11 cellular contexts compared by ENCODE assay signal in genomic region chr3:197957775-197958103, GRCh38. TPM values are rescaled to one million over a fixed set of nuclear protein-coding genes. Genes with fewer than 3 reads are reported as not detected.
DNase-seq lines count a peak whose midpoint lies in the region; TF ChIP-seq lines count a peak whose summit lies in the region.
"Had no signal": no experiment of that assay in that cellular context is flagged by ENCODE, and none has a peak within 500 bp of the region (broad histone marks: within the 10 kb centered on the region; RNA-seq: fewer than 3 reads in every experiment).

No MANE protein-coding gene starts in this region.

- H3K4me2 ChIP-seq in SU-DHL-6 (ENCODE audit: low read depth, low read length, poor library complexity, severe bottlenecking) = no peak overlapping the region

- H3K27me3 Mint-ChIP-seq in activated T-cell treated with anti-CD3 and anti-CD28 coated beads, Interleukin-2, amount 50 U/mL, for 24 hours = no peaks in the 10 kb centered on the region
- H3K27me3 Mint-ChIP-seq in immature natural killer cell (ENCODE audit: low read depth in 3 of 3) = peaks cover 0 to 18% (median 4%) of the 10 kb centered on the region in 3 donors

- H3K27me3 ChIP-seq in SU-DHL-6 (ENCODE audit: low read length) = no peaks in the 10 kb centered on the region
- no peaks in the 10 kb centered on the region for H3K27me3 ChIP-seq in subcutaneous abdominal adipose tissue (ENCODE audit: control insufficient read depth in 5 of 5, insufficient read depth in 4 of 5, low read length in 5 of 5)
- H3K27me3 ChIP-seq: gastrocnemius medialis had no signal

- peaks cover 8% of the 10 kb centered on the region; the same call in 1 of the 2 replicates for H3K79me2 ChIP-seq in SU-DHL-6 (ENCODE audit: insufficient read depth, low read length)

- H3K4me1 ChIP-seq in subcutaneous abdominal adipose tissue (ENCODE audit: control insufficient read depth in 5 of 5, insufficient read depth in 5 of 5, low read length in 5 of 5) = peaks cover 5 to 65% (median 57%) of the 10 kb centered on the region in 5 donors

- H4K20me1 ChIP-seq in SU-DHL-6 (ENCODE audit: low read depth, low read length) = peaks cover 13% of the 10 kb centered on the region; the same call in 1 of the 2 replicates

- H3K4me1 Mint-ChIP-seq in activated T-cell treated with anti-CD3 and anti-CD28 coated beads, Interleukin-2, amount 50 U/mL, for 24 hours (ENCODE audit: low read depth) = peaks cover 88% of the 10 kb centered on the region
- H3K4me1 Mint-ChIP-seq in immature natural killer cell = peaks cover 54 to 70% of the 10 kb centered on the region in 2 donors

- no peak overlapping the region for H2AFZ ChIP-seq in SU-DHL-6 (ENCODE audit: low read depth, low read length, severe bottlenecking)

- H3K27ac Mint-ChIP-seq in activated T-cell treated with anti-CD3 and anti-CD28 coated beads, Interleukin-2, amount 50 U/mL, for 24 hours = peak overlapping the region; percentile 97
- H3K27ac Mint-ChIP-seq in immature natural killer cell = peak overlapping the region; percentile 20 to 90 (median 62)

- peaks cover 23% of the 10 kb centered on the region for H3K36me3 ChIP-seq in SU-DHL-6 (ENCODE audit: low read length)
- H3K36me3 ChIP-seq in subcutaneous abdominal adipose tissue (ENCODE audit: control insufficient read depth in 5 of 5, insufficient read depth in 5 of 5, low read length in 5 of 5) = peaks cover 12 to 40% (median 39%) of the 10 kb centered on the region in 5 donors

- H3K9ac ChIP-seq in SU-DHL-6 (ENCODE audit: low read length) (no peak overlapping the region), subcutaneous abdominal adipose tissue (ENCODE audit: low read length in 5 of 5) (peak overlapping the region in 2 of 5 donors; percentile 19 to 41)

- H3K9me2 ChIP-seq in SU-DHL-6 (replicated peaks; ENCODE audit: insufficient read depth, low read length) = no peaks in the 10 kb centered on the region

- DNase-seq in activated T-cell treated with anti-CD3 and anti-CD28 coated beads, Interleukin-2, amount 50 U/mL, for 24 hours = no peak
- DNase-seq in activated T-cell treated with anti-CD3 and anti-CD28 coated beads, Interleukin-2, amount 50 U/mL, for 1 hour = no peak
- DNase-seq in immature natural killer cell (no peak), epidermal melanocyte (ENCODE audit: insufficient read length, low spot score) (no peak), midbrain (lab: John Stamatoyannopoulos, UW) (no peak)
- DNase-seq in activated effector memory CD4-positive, alpha-beta T cell treated with anti-CD3 and anti-CD28 coated beads, Interleukin-2, amount 50 U/mL, for 16 hours = no peak
- DNase-seq: central memory CD4-positive, alpha-beta T cell; gastrocnemius medialis; NCI-H2171 treated with DMSO at 0.1 percent for 48 hours had no signal

- H3K9me3 ChIP-seq in SU-DHL-6 (ENCODE audit: insufficient read depth, low read length) = no peaks in the 10 kb centered on the region
- no peaks in the 10 kb centered on the region for H3K9me3 ChIP-seq in subcutaneous abdominal adipose tissue (ENCODE audit: control insufficient read depth in 5 of 5, low read length in 5 of 5)
- H3K9me3 ChIP-seq: gastrocnemius medialis had no signal

- H3K4me3 ChIP-seq in SU-DHL-6 (ENCODE audit: insufficient read depth, low read length, poor library complexity, severe bottlenecking) (no peak overlapping the region), subcutaneous abdominal adipose tissue (ENCODE audit: low read depth in 1 of 5, low read length in 5 of 5) (peak overlapping the region in 1 of 5 donors; percentile 44)
- H3K4me3 ChIP-seq: gastrocnemius medialis had no signal

- peaks cover 53% of the 10 kb centered on the region for H3F3A ChIP-seq in SU-DHL-6 (ENCODE audit: insufficient read depth)

- TF ChIP-seq CTCF in SU-DHL-6 (IDR thresholded peaks at IDR 0.05; ENCODE audit: insufficient read depth, low read length, poor library complexity, severe bottlenecking) = no peak

- peaks cover 52% of the 10 kb centered on the region for H3K36me3 Mint-ChIP-seq in activated T-cell treated with anti-CD3 and anti-CD28 coated beads, Interleukin-2, amount 50 U/mL, for 24 hours (ENCODE audit: low read depth)
- peaks cover 19 to 34% (median 22%) of the 10 kb centered on the region in 3 donors for H3K36me3 Mint-ChIP-seq in immature natural killer cell

- H3K27ac ChIP-seq in SU-DHL-6 (ENCODE audit: low read depth, low read length) = peak overlapping the region; percentile 18; the same call in 1 of the 2 replicates
- peak overlapping the region; percentile 89 for H3K27ac ChIP-seq in subcutaneous abdominal adipose tissue (ENCODE audit: low read depth, low read length)

- no peak overlapping the region for H3K4me3 Mint-ChIP-seq in activated T-cell treated with anti-CD3 and anti-CD28 coated beads, Interleukin-2, amount 50 U/mL, for 24 hours
- peak overlapping the region in 1 of 5 donors; percentile 35 for H3K4me3 Mint-ChIP-seq in immature natural killer cell

- H3K9me3 Mint-ChIP-seq in activated T-cell treated with anti-CD3 and anti-CD28 coated beads, Interleukin-2, amount 50 U/mL, for 24 hours = no peaks in the 10 kb centered on the region
- no peaks in the 10 kb centered on the region for H3K9me3 Mint-ChIP-seq in immature natural killer cell

RNA-seq across cellular contexts. Expression of gene LMLN, which starts 2.3 kb away (rescaled TPM):
- 1 to 10 TPM in 2 of 3 donors, under 1 TPM in 1; 0.62 to 1.9 (median 1.8) TPM for polyA plus RNA-seq in immature natural killer cell

RNA-seq across cellular contexts. Expression of gene RPL35A, which starts 7.7 kb away (rescaled TPM):
- 1,000 to 10,000 TPM in 1 of 3 donors, 100 to 1,000 TPM in 2; 429 to 1,389 (median 854) TPM for polyA plus RNA-seq in immature natural killer cell
